ENCODE assay signal across 9 cellular contexts in genomic region chr9:37953775-37954437, GRCh38. TPM values are rescaled to one million over a fixed set of nuclear protein-coding genes. Genes with fewer than 3 reads are reported as not detected.
DNase-seq lines count a peak whose midpoint lies in the region; ATAC-seq and TF ChIP-seq lines count a peak whose summit lies in the region.
"Had no signal": no experiment of that assay in that cellular context is flagged by ENCODE, and none has a peak within 500 bp of the region (broad histone marks: within the 10 kb centered on the region; RNA-seq: fewer than 3 reads in every experiment).

No MANE protein-coding gene starts in this region.

- H3K4me3 ChIP-seq in effector memory CD4-positive, alpha-beta T cell (ENCODE audit: insufficient read depth, low read depth, low read length, poor library complexity, severe bottlenecking): no peak overlapping the region

- H3K4me1 Mint-ChIP-seq in Calu3 (ENCODE audit: low read depth, unreplicated experiment): peaks cover 34% of the 10 kb centered on the region
- H3K4me1 Mint-ChIP-seq in activated T-cell treated with anti-CD3 and anti-CD28 coated beads, Interleukin-2, amount 50 U/mL, for 72 hours (ENCODE audit: low read depth): peaks cover 34% of the 10 kb centered on the region

- BruUV-seq in Calu3 (replicated peaks; lab: Mats Ljungman, UMichigan): no TSS peak

- H3K4me1 ChIP-seq in effector memory CD4-positive, alpha-beta T cell (ENCODE audit: control insufficient read depth, insufficient read depth, low read length, poor library complexity, severe bottlenecking): no peaks in the 10 kb centered on the region

- peaks cover 26% of the 10 kb centered on the region for H3K36me3 Mint-ChIP-seq in Calu3 (ENCODE audit: insufficient read depth, unreplicated experiment)
- peaks cover 0 to 9% of the 10 kb centered on the region in 2 donors for H3K36me3 Mint-ChIP-seq in activated T-cell treated with anti-CD3 and anti-CD28 coated beads, Interleukin-2, amount 50 U/mL, for 72 hours (ENCODE audit: insufficient read depth in 2 of 2)

- peak overlapping the region; percentile 82 for H3K27ac Mint-ChIP-seq in Calu3 (ENCODE audit: unreplicated experiment)
- H3K27ac Mint-ChIP-seq in activated T-cell treated with anti-CD3 and anti-CD28 coated beads, Interleukin-2, amount 50 U/mL, for 72 hours: peak overlapping the region; percentile 73

- H3K27ac ChIP-seq in effector memory CD4-positive, alpha-beta T cell (ENCODE audit: insufficient read depth, low read length, poor library complexity, severe bottlenecking): no peak overlapping the region
- H3K27ac ChIP-seq: neutrophil had no signal

- H3K36me3 ChIP-seq in effector memory CD4-positive, alpha-beta T cell (ENCODE audit: control insufficient read depth, insufficient read depth, low read length): no peaks in the 10 kb centered on the region

- H3K9me3 Mint-ChIP-seq in Calu3 (ENCODE audit: low read depth, unreplicated experiment): no peaks in the 10 kb centered on the region
- H3K9me3 Mint-ChIP-seq in activated T-cell treated with anti-CD3 and anti-CD28 coated beads, Interleukin-2, amount 50 U/mL, for 72 hours: peaks cover 0 to 6% of the 10 kb centered on the region in 2 donors

- H3K27me3 ChIP-seq in effector memory CD4-positive, alpha-beta T cell (replicated peaks; ENCODE audit: control insufficient read depth, insufficient read depth, low read length, poor library complexity, severe bottlenecking): no peaks in the 10 kb centered on the region
- H3K27me3 ChIP-seq: neutrophil had no signal

- no peaks in the 10 kb centered on the region for H3K9me3 ChIP-seq in effector memory CD4-positive, alpha-beta T cell (ENCODE audit: control insufficient read depth, low read length)
- H3K9me3 ChIP-seq: neutrophil had no signal

- DNase-seq in Calu3: peak; percentile 48
- peak; percentile 61 to 62 for DNase-seq in activated T-cell treated with anti-CD3 and anti-CD28 coated beads, Interleukin-2, amount 50 U/mL, for 72 hours
- peak; percentile 100 for DNase-seq in kidney tubule cell (ENCODE audit: low spot score)
- DNase-seq in stromal cell of bone marrow (ENCODE audit: low read depth): peak; percentile 96
- DNase-seq in NCI-H526 (lab: John Stamatoyannopoulos, UW): no peak
- DNase-seq in effector memory CD4-positive, alpha-beta T cell: no peak

- intact Hi-C loops in Calu3 (cut with micrococcal nuclease; ENCODE audit: unreplicated experiment): no loop called here

- no peak overlapping the region for H3K4me3 Mint-ChIP-seq in Calu3 (ENCODE audit: low read depth, unreplicated experiment)
- peak overlapping the region; percentile 63 to 73 for H3K4me3 Mint-ChIP-seq in activated T-cell treated with anti-CD3 and anti-CD28 coated beads, Interleukin-2, amount 50 U/mL, for 72 hours

- no peak for TF ChIP-seq CTCF in Calu3 (IDR thresholded peaks at IDR 0.05; ENCODE audit: unreplicated experiment)

- CTCF ChIA-PET in Calu3 (lab: Charles Lee): no interaction called here

- peak; percentile 56 for ATAC-seq in GM19467 (IDR thresholded peaks at IDR 0.05; ENCODE audit: unreplicated experiment)
- peak; percentile 66 for ATAC-seq in HG03460 (IDR thresholded peaks at IDR 0.05; ENCODE audit: unreplicated experiment)
- ATAC-seq in activated T-cell treated with anti-CD3 and anti-CD28 coated beads, Interleukin-2, amount 50 U/mL, for 72 hours (replicated peaks in 1 of 2): peak; percentile 82 to 85

- H3K27me3 Mint-ChIP-seq in Calu3 (ENCODE audit: unreplicated experiment): no peaks in the 10 kb centered on the region
- no peaks in the 10 kb centered on the region for H3K27me3 Mint-ChIP-seq in activated T-cell treated with anti-CD3 and anti-CD28 coated beads, Interleukin-2, amount 50 U/mL, for 72 hours (ENCODE audit: low read depth)

RNA-seq across cellular contexts. Expression of gene SLC25A51, which starts 50.0 kb away (rescaled TPM):
- total RNA-seq in Calu3 (2022): 9.3 and 10.3 TPM in 2 replicates
- 10 to 100 TPM; 30.3 to 32.4 TPM for total RNA-seq in activated T-cell treated with anti-CD3 and anti-CD28 coated beads, Interleukin-2, amount 50 U/mL, for 72 hours

Comparison
In these comparisons a context has a peak if more than half of its experiments do, and no peak if none do; other contexts are left out.
1. DNase-seq: peak in Calu3 (single experiment), activated T-cell treated with anti-CD3 and anti-CD28 coated beads, Interleukin-2, amount 50 U/mL, for 72 hours (2 of 2), kidney tubule cell (single experiment) and stromal cell of bone marrow (single experiment); none in NCI-H526 (0 of 2) and effector memory CD4-positive, alpha-beta T cell (0 of 3).
2. Peak in every context shown above with its lines, with median percentiles within 50 percentile points of each other: ATAC-seq.